In genomic region chrX:69616520-69617203, GRCh38 we compare ENCODE assay signal across 9 cellular contexts. TPM values are rescaled to one million over a fixed set of nuclear protein-coding genes. Genes with fewer than 3 reads are reported as not detected.
DNase-seq lines count a peak whose midpoint lies in the region; ATAC-seq and TF ChIP-seq lines count a peak whose summit lies in the region.
"Had no signal": no experiment of that assay in that cellular context is flagged by ENCODE, and none has a peak within 500 bp of the region (broad histone marks: within the 10 kb centered on the region; RNA-seq: fewer than 3 reads in every experiment).

No MANE protein-coding gene starts in this region.

- H3K36me3 ChIP-seq in heart left ventricle = no peaks in the 10 kb centered on the region

- peaks cover 13% of the 10 kb centered on the region for H3K27me3 Mint-ChIP-seq in progenitor cell of endocrine pancreas

- DNase-seq in activated CD4-positive, alpha-beta T cell treated with anti-CD3 and anti-CD28 coated beads for 48 hours = peak; percentile 12
- no peak for DNase-seq in activated CD4-positive, alpha-beta T cell treated with anti-CD3 and anti-CD28 coated beads, Interleukin-2, amount 50 U/mL, for 4 hours
- DNase-seq in activated T-helper 9 cell treated with anti-CD3 and anti-CD28 coated beads, Interleukin-2, amount 50 U/mL, for 16 hours (ENCODE audit: low read depth) = peak; percentile 1
- DNase-seq in heart left ventricle (peak; percentile 8 to 64 (median 30)), progenitor cell of endocrine pancreas (ENCODE audit: low spot score, unreplicated experiment) (peak; percentile 9), middle frontal gyrus (ENCODE audit: extremely low spot score, low spot score) (no peak), NCI-H1694 (lab: John Stamatoyannopoulos, UW) (no peak), Kasumi-1 (lab: John Stamatoyannopoulos, UW) (no peak)
- DNase-seq: DND-41 had no signal

- WGBS in heart left ventricle, 4 donors = 0 to 23% (median 11%) methylated on average over 32 to 47 of the region's 47 CpGs

- peaks cover 4% of the 10 kb centered on the region for H3K4me1 Mint-ChIP-seq in progenitor cell of endocrine pancreas (ENCODE audit: low read depth)

- TF ChIP-seq CTCF in heart left ventricle (IDR thresholded peaks at IDR 0.05) (no peak), progenitor cell of endocrine pancreas (IDR thresholded peaks at IDR 0.05; ENCODE audit: unreplicated experiment) (no peak)

- intact Hi-C loops in heart left ventricle (cut with DNase I) = loop anchor here (5.0 to 10.0 kb wide), 10 partner anchors 52 to 481 kb away; no protein-coding TSS in a partner anchor

- no peak for TF ChIP-seq POLR2A in heart left ventricle (IDR thresholded peaks at IDR 0.05)

- H3K9me3 ChIP-seq in heart left ventricle = no peaks in the 10 kb centered on the region

- H3K27ac ChIP-seq in heart left ventricle = peak overlapping the region in 9 of 12 donors; percentile 39 to 64 (median 56)

- H3K4me3 ChIP-seq in heart left ventricle = peak overlapping the region; percentile 51 to 90 (median 66)

- H3K27ac Mint-ChIP-seq in progenitor cell of endocrine pancreas = peak overlapping the region; percentile 37

- no peaks in the 10 kb centered on the region for H3K36me3 Mint-ChIP-seq in progenitor cell of endocrine pancreas (ENCODE audit: insufficient read depth)

- peaks cover 0 to 20% (median 0%) of the 10 kb centered on the region in 9 donors for H3K27me3 ChIP-seq in heart left ventricle

- peaks cover 13% of the 10 kb centered on the region for H3K9me3 Mint-ChIP-seq in progenitor cell of endocrine pancreas (ENCODE audit: low read depth)

- peak in 3 of 4 donors; percentile 1 to 9 (median 5) for ATAC-seq in heart left ventricle

- peak overlapping the region; percentile 79 for H3K4me3 Mint-ChIP-seq in progenitor cell of endocrine pancreas (ENCODE audit: low read depth)

- H3K4me1 ChIP-seq in heart left ventricle = peaks cover 0 to 16% (median 0%) of the 10 kb centered on the region in 12 donors

RNA-seq across cellular contexts. Expression of gene EDA, which starts 0.7 kb away (rescaled TPM):
- total RNA-seq in heart left ventricle (10 to 100 TPM in 2 of 9 donors, 1 to 10 TPM in 7; 4.2 to 13.6 (median 6.3) TPM), progenitor cell of endocrine pancreas (3.0 and 4.8 TPM in 2 replicates)
- 1 to 10 TPM; 2.1 to 6.3 TPM for polyA plus RNA-seq in heart left ventricle

Comparison
In these comparisons a context has a peak if more than half of its experiments do, and no peak if none do; other contexts are left out.
1. DNase-seq: peak in activated CD4-positive, alpha-beta T cell treated with anti-CD3 and anti-CD28 coated beads for 48 hours (single experiment), activated T-helper 9 cell treated with anti-CD3 and anti-CD28 coated beads, Interleukin-2, amount 50 U/mL, for 16 hours (single experiment), heart left ventricle (5 of 5) and progenitor cell of endocrine pancreas (single experiment); none in activated CD4-positive, alpha-beta T cell treated with anti-CD3 and anti-CD28 coated beads, Interleukin-2, amount 50 U/mL, for 4 hours (0 of 2), middle frontal gyrus (single experiment), NCI-H1694 (single experiment) and Kasumi-1 (0 of 2).